In the genomic region with DNA sequence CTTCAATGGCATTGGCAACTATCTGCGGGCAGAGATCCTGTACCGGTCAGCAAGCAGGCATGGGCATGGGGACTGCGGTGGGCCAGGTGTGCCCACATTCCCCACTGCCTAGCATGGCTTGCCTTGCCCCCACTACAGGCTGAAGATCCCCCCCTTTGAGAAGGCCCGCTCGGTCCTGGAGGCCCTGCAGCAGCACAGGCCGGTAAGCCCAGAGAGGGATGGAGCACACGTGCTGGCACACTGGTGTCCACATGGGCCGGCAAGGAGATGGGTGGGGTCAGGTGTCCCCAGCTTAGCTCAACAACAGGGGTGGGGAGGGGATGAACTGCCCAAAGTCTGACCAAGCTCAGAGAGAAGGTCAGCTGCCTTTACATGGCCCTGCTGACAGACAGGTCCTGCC, we compare ENCODE assay signal across 18 cellular contexts.
"Had no signal": no experiment of that assay in that cellular context is flagged by ENCODE, and none has a peak within 500 bp of the region (broad histone marks: within the 10 kb centered on the region; RNA-seq: fewer than 3 reads in every experiment).

No MANE protein-coding gene starts in this region.

- H2AFZ ChIP-seq: hepatocyte had no signal

- H3K4me2 ChIP-seq: hepatocyte had no signal

- H3K27ac Mint-ChIP-seq: activated naive CD8-positive, alpha-beta T cell treated with anti-CD3 and anti-CD28 coated beads, Interleukin-2, amount 10 ng/mL, durations not matched to agents 7 days and 5 days; stimulated activated naive B cell treated with anti-CD40 and anti-IgM and Interleukin-4, amounts not matched to agents 10 μg/mL and 1 μg/mL and 100 μg/mL, for 72 hours had no signal

- ATAC-seq: left lobe of liver; natural killer cell treated with Interleukin-12 subunit alpha and Interleukin-12 subunit beta and Interleukin-15 and Interleukin-18, amount 100 ng/mL, for 72 hours; stimulated activated naive B cell treated with anti-CD40 and anti-IgM and Interleukin-4, amounts not matched to agents 10 μg/mL and 1 μg/mL and 100 μg/mL, for 72 hours; upper lobe of right lung had no signal

- DNase-seq: activated CD4-positive, alpha-beta T cell treated with anti-CD3 and anti-CD28 coated beads, Interleukin-2, amount 50 U/mL, for 4 hours; activated naive CD4-positive, alpha-beta T cell treated with Interleukin-2 at 50 U/mL for 16 hours; activated naive CD8-positive, alpha-beta T cell treated with anti-CD3 and anti-CD28 coated beads, Interleukin-2, amount 10 ng/mL, durations not matched to agents 7 days and 5 days; activated T-cell treated with anti-CD3 and anti-CD28 coated beads for 4 hours; amygdala; foreskin fibroblast; islet precursor cell; nucleus accumbens; retina; stimulated activated naive B cell treated with anti-CD40 and anti-IgM and Interleukin-4, amounts not matched to agents 10 μg/mL and 1 μg/mL and 100 μg/mL, for 72 hours; T-helper 2 cell; upper lobe of right lung; WERI-Rb-1 had no signal

- H3K27me3 Mint-ChIP-seq: natural killer cell treated with Interleukin-12 subunit alpha and Interleukin-12 subunit beta and Interleukin-15 and Interleukin-18, amount 100 ng/mL, for 72 hours; stimulated activated naive B cell treated with anti-CD40 and anti-IgM and Interleukin-4, amounts not matched to agents 10 μg/mL and 1 μg/mL and 100 μg/mL, for 72 hours had no signal

- H3K4me3 Mint-ChIP-seq: activated naive CD8-positive, alpha-beta T cell treated with anti-CD3 and anti-CD28 coated beads, Interleukin-2, amount 10 ng/mL, durations not matched to agents 7 days and 5 days; natural killer cell treated with Interleukin-12 subunit alpha and Interleukin-12 subunit beta and Interleukin-15 and Interleukin-18, amount 100 ng/mL, for 72 hours; stimulated activated naive B cell treated with anti-CD40 and anti-IgM and Interleukin-4, amounts not matched to agents 10 μg/mL and 1 μg/mL and 100 μg/mL, for 72 hours had no signal

- H3K27me3 ChIP-seq: cardiac muscle cell, hepatocyte, upper lobe of right lung had no signal

- H3K79me2 ChIP-seq: hepatocyte had no signal

- H3K4me3 ChIP-seq: cardiac muscle cell, hepatocyte, upper lobe of right lung had no signal

- H3K36me3 ChIP-seq: cardiac muscle cell, WERI-Rb-1 had no signal

- H3K9me3 ChIP-seq: upper lobe of right lung had no signal

- H3K27ac ChIP-seq: cardiac muscle cell, epithelial cell of prostate, hepatocyte, upper lobe of right lung, WERI-Rb-1 had no signal
